In genomic region chr1:106957795-106958194, GRCh38 we compare ENCODE assay signal across 1 cellular context.
TF ChIP-seq lines count a peak whose summit lies in the region.

No MANE protein-coding gene starts in this region.

TF ChIP-seq in H1, 55 proteins besides CTCF, POLR2A, EP300 and RAD21 (continued from another document):
- TF ChIP-seq, protein P1, sequence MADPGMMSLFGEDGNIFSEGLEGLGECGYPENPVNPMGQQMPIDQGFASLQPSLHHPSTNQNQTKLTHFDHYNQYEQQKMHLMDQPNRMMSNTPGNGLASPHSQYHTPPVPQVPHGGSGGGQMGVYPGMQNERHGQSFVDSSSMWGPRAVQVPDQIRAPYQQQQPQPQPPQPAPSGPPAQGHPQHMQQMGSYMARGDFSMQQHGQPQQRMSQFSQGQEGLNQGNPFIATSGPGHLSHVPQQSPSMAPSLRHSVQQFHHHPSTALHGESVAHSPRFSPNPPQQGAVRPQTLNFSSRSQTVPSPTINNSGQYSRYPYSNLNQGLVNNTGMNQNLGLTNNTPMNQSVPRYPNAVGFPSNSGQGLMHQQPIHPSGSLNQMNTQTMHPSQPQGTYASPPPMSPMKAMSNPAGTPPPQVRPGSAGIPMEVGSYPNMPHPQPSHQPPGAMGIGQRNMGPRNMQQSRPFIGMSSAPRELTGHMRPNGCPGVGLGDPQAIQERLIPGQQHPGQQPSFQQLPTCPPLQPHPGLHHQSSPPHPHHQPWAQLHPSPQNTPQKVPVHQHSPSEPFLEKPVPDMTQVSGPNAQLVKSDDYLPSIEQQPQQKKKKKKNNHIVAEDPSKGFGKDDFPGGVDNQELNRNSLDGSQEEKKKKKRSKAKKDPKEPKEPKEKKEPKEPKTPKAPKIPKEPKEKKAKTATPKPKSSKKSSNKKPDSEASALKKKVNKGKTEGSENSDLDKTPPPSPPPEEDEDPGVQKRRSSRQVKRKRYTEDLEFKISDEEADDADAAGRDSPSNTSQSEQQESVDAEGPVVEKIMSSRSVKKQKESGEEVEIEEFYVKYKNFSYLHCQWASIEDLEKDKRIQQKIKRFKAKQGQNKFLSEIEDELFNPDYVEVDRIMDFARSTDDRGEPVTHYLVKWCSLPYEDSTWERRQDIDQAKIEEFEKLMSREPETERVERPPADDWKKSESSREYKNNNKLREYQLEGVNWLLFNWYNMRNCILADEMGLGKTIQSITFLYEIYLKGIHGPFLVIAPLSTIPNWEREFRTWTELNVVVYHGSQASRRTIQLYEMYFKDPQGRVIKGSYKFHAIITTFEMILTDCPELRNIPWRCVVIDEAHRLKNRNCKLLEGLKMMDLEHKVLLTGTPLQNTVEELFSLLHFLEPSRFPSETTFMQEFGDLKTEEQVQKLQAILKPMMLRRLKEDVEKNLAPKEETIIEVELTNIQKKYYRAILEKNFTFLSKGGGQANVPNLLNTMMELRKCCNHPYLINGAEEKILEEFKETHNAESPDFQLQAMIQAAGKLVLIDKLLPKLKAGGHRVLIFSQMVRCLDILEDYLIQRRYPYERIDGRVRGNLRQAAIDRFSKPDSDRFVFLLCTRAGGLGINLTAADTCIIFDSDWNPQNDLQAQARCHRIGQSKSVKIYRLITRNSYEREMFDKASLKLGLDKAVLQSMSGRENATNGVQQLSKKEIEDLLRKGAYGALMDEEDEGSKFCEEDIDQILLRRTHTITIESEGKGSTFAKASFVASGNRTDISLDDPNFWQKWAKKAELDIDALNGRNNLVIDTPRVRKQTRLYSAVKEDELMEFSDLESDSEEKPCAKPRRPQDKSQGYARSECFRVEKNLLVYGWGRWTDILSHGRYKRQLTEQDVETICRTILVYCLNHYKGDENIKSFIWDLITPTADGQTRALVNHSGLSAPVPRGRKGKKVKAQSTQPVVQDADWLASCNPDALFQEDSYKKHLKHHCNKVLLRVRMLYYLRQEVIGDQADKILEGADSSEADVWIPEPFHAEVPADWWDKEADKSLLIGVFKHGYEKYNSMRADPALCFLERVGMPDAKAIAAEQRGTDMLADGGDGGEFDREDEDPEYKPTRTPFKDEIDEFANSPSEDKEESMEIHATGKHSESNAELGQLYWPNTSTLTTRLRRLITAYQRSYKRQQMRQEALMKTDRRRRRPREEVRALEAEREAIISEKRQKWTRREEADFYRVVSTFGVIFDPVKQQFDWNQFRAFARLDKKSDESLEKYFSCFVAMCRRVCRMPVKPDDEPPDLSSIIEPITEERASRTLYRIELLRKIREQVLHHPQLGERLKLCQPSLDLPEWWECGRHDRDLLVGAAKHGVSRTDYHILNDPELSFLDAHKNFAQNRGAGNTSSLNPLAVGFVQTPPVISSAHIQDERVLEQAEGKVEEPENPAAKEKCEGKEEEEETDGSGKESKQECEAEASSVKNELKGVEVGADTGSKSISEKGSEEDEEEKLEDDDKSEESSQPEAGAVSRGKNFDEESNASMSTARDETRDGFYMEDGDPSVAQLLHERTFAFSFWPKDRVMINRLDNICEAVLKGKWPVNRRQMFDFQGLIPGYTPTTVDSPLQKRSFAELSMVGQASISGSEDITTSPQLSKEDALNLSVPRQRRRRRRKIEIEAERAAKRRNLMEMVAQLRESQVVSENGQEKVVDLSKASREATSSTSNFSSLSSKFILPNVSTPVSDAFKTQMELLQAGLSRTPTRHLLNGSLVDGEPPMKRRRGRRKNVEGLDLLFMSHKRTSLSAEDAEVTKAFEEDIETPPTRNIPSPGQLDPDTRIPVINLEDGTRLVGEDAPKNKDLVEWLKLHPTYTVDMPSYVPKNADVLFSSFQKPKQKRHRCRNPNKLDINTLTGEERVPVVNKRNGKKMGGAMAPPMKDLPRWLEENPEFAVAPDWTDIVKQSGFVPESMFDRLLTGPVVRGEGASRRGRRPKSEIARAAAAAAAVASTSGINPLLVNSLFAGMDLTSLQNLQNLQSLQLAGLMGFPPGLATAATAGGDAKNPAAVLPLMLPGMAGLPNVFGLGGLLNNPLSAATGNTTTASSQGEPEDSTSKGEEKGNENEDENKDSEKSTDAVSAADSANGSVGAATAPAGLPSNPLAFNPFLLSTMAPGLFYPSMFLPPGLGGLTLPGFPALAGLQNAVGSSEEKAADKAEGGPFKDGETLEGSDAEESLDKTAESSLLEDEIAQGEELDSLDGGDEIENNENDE (IDR thresholded peaks at IDR 0.05; ENCODE audit: insufficient replicate concordance, low read length), result no peak
- TF ChIP-seq TCF12 (IDR thresholded peaks at IDR 0.05; ENCODE audit: low read depth, low read length) (no peak), NRF1 (IDR thresholded peaks at IDR 0.05; ENCODE audit: low read depth, low read length) (no peak), YY1 (IDR thresholded peaks at IDR 0.05; ENCODE audit: low read depth, low read length) (no peak), CHD1 (IDR thresholded peaks at IDR 0.05; ENCODE audit: low read depth, low read length) (no peak), CHD2 (IDR thresholded peaks at IDR 0.05; ENCODE audit: low read length) (no peak), FOSL1 (IDR thresholded peaks at IDR 0.05; ENCODE audit: insufficient read depth, low read depth, low read length) (no peak), KDM1A (IDR thresholded peaks at IDR 0.05; ENCODE audit: borderline replicate concordance, low read length) (no peak), PHF8 (conservative IDR thresholded peaks at IDR 0.05; ENCODE audit: low read depth, low read length) (no peak), CBX8 (IDR thresholded peaks at IDR 0.05; ENCODE audit: borderline replicate concordance, low read depth, low read length) (no peak), SP1 (IDR thresholded peaks at IDR 0.05; ENCODE audit: low read depth, low read length) (no peak)
